ENCODE assay signal across 11 cellular contexts in the genomic region with DNA sequence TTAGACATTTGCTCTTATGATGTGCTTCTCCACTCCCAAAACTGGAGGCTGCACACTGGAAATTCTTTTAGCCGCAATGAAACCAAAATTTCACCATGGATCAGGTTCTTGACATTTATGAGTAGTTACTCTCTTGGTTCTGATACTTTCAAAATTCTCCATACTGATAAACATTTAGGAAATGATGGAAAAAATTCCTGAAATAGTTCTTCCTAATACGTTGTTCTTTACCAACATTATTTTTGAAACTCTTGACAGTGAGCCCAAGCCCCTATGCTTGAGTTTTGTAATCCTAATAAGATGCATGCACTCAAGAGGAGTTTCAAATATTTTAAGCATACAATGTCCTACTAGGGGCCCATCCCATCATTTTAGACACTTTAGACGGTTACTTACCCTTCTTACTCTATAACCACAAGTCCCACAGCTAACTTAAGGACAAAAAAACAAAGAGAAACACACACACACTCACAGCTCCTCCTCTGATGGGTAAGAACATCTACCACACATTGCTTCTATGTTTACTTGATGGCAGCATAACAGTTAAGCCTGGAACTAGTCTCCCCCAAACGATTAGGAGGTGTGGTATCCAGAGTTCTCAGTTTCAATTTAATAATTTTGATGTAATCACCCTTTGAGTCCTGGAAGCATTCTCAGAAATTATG. TPM values are rescaled to one million over a fixed set of nuclear protein-coding genes. Genes with fewer than 3 reads are reported as not detected.
DNase-seq lines count a peak whose midpoint lies in the region; ATAC-seq and TF ChIP-seq lines count a peak whose summit lies in the region.
"Had no signal": no experiment of that assay in that cellular context is flagged by ENCODE, and none has a peak within 500 bp of the region (broad histone marks: within the 10 kb centered on the region; RNA-seq: fewer than 3 reads in every experiment).

No MANE protein-coding gene starts in this region.

- no peak overlapping the region for H3K9ac ChIP-seq in fibroblast of lung (ENCODE audit: insufficient read depth, low read length)

- peaks cover 57 to 80% (median 68%) of the 10 kb centered on the region in 4 donors for H3K4me1 Mint-ChIP-seq in CD4-positive, CD25-positive, alpha-beta regulatory T cell
- peaks cover 52% of the 10 kb centered on the region for H3K4me1 Mint-ChIP-seq in progenitor cell of endocrine pancreas (ENCODE audit: low read depth)

- no peak overlapping the region for H2AFZ ChIP-seq in fibroblast of lung (ENCODE audit: low read length)

- no peaks in the 10 kb centered on the region for H4K20me1 ChIP-seq in fibroblast of lung (ENCODE audit: control insufficient read depth, extremely low read depth, insufficient read depth, low read length)

- no peak for DNase-seq in CD4-positive, CD25-positive, alpha-beta regulatory T cell
- DNase-seq in LHCN-M2 (ENCODE audit: low read depth) (peak; percentile 64), fibroblast of lung (ENCODE audit: low read depth in 2 of 2) (peak in 1 of 2 donors; percentile 25), progenitor cell of endocrine pancreas (ENCODE audit: low spot score, unreplicated experiment) (no peak), medulla oblongata (ENCODE audit: extremely low spot score) (no peak), GM19238 (ENCODE audit: insufficient read length, low spot score) (no peak), Kasumi-1 (lab: John Stamatoyannopoulos, UW) (no peak)
- DNase-seq: activated gamma-delta T cell, NCI-H1436 had no signal

- ATAC-seq in CD4-positive, CD25-positive, alpha-beta regulatory T cell (ENCODE audit: low read depth in 2 of 2) = no peak
- no peak for ATAC-seq in GM21528 (IDR thresholded peaks at IDR 0.05; ENCODE audit: low FRiP score, unreplicated experiment)
- ATAC-seq: sciatic nerve had no signal

- TF ChIP-seq CTCF in fibroblast of lung (conservative IDR thresholded peaks at IDR 0.05 in 1 of 2, IDR thresholded peaks at IDR 0.05 in 1 of 2; ENCODE audit: low read depth in 1 of 2, low read length in 2 of 2) (no peak), progenitor cell of endocrine pancreas (IDR thresholded peaks at IDR 0.05; ENCODE audit: unreplicated experiment) (no peak)

- H3K36me3 ChIP-seq in CD4-positive, CD25-positive, alpha-beta regulatory T cell (ENCODE audit: control insufficient read depth, insufficient read depth, low read length) = peaks cover 32% of the 10 kb centered on the region
- peaks cover 11% of the 10 kb centered on the region for H3K36me3 ChIP-seq in fibroblast of lung (ENCODE audit: control insufficient read depth, insufficient read depth, low read length)

- peaks cover 73% of the 10 kb centered on the region for H3K79me2 ChIP-seq in fibroblast of lung (ENCODE audit: control insufficient read depth, insufficient read depth, low read length)

- H3K27ac Mint-ChIP-seq in CD4-positive, CD25-positive, alpha-beta regulatory T cell = peak overlapping the region in 2 of 3 donors; percentile 26 to 81
- peak overlapping the region; percentile 73 for H3K27ac Mint-ChIP-seq in progenitor cell of endocrine pancreas

- H3K4me3 Mint-ChIP-seq in CD4-positive, CD25-positive, alpha-beta regulatory T cell = peak overlapping the region; percentile 3 to 95 (median 74)
- H3K4me3 Mint-ChIP-seq in progenitor cell of endocrine pancreas (ENCODE audit: low read depth) = peak overlapping the region; percentile 46

- H3K9me3 Mint-ChIP-seq in CD4-positive, CD25-positive, alpha-beta regulatory T cell = peaks cover 0 to 2% (median 0%) of the 10 kb centered on the region in 7 donors
- H3K9me3 Mint-ChIP-seq in progenitor cell of endocrine pancreas (ENCODE audit: low read depth) = no peaks in the 10 kb centered on the region

- H3K4me3 ChIP-seq in CD4-positive, CD25-positive, alpha-beta regulatory T cell (ENCODE audit: low read depth, low read length) = peak overlapping the region; percentile 89
- peak overlapping the region; percentile 28 to 82 (median 56) for H3K4me3 ChIP-seq in fibroblast of lung (replicated peaks in 1 of 4; ENCODE audit: control extremely low read depth in 1 of 4, insufficient read depth in 1 of 4, low read depth in 3 of 4, low read length in 4 of 4)

- H3K27me3 ChIP-seq in CD4-positive, CD25-positive, alpha-beta regulatory T cell (ENCODE audit: control insufficient read depth, insufficient read depth, low read length) = no peaks in the 10 kb centered on the region
- no peaks in the 10 kb centered on the region for H3K27me3 ChIP-seq in fibroblast of lung (ENCODE audit: control insufficient read depth, insufficient read depth, low read length)

- peaks cover 68% of the 10 kb centered on the region for H3K4me1 ChIP-seq in CD4-positive, CD25-positive, alpha-beta regulatory T cell (ENCODE audit: control insufficient read depth, insufficient read depth, low read length, poor library complexity, severe bottlenecking)
- peaks cover 37% of the 10 kb centered on the region for H3K4me1 ChIP-seq in fibroblast of lung (ENCODE audit: control insufficient read depth, extremely low read depth, insufficient read depth, low read length)

- H3K9me3 ChIP-seq in CD4-positive, CD25-positive, alpha-beta regulatory T cell (ENCODE audit: control insufficient read depth in 2 of 2, low read length in 2 of 2) = no peaks in the 10 kb centered on the region
- no peaks in the 10 kb centered on the region for H3K9me3 ChIP-seq in fibroblast of lung (ENCODE audit: control insufficient read depth, insufficient read depth, low read depth, low read length)

- H3K27me3 Mint-ChIP-seq in CD4-positive, CD25-positive, alpha-beta regulatory T cell = no peaks in the 10 kb centered on the region
- H3K27me3 Mint-ChIP-seq in progenitor cell of endocrine pancreas = no peaks in the 10 kb centered on the region

- peaks cover 26% of the 10 kb centered on the region for H3K36me3 Mint-ChIP-seq in CD4-positive, CD25-positive, alpha-beta regulatory T cell
- peaks cover 20% of the 10 kb centered on the region for H3K36me3 Mint-ChIP-seq in progenitor cell of endocrine pancreas (ENCODE audit: insufficient read depth)

- H3K27ac ChIP-seq in CD4-positive, CD25-positive, alpha-beta regulatory T cell (ENCODE audit: insufficient read depth, low read length, poor library complexity, severe bottlenecking) = no peak overlapping the region
- peak overlapping the region; percentile 65 for H3K27ac ChIP-seq in fibroblast of lung (ENCODE audit: insufficient read depth, low read length)

- peak overlapping the region; percentile 95 for H3K4me2 ChIP-seq in fibroblast of lung (ENCODE audit: extremely low read depth, insufficient read depth, low read length)

RNA-seq across cellular contexts. Expression of a gene that starts 3.7 kb away (rescaled TPM):
- 50.9 TPM for total RNA-seq in CD4-positive, CD25-positive, alpha-beta regulatory T cell
- 10 to 100 TPM; 44.6 to 51.3 (median 48.1) TPM for polyA plus RNA-seq in CD4-positive, CD25-positive, alpha-beta regulatory T cell
- total RNA-seq in LHCN-M2 (2014; rRNA removed) (60.3 and 65.2 TPM in 2 replicates), fibroblast of lung (37.0 and 51.2 TPM in 2 replicates), progenitor cell of endocrine pancreas (103 and 110 TPM in 2 replicates)
- polyA plus RNA-seq in LHCN-M2 (2012) = 23.7 TPM
- polyA plus RNA-seq in fibroblast of lung = 43.9 and 44.3 TPM in 2 replicates
- polyA plus RNA-seq in fibroblast of lung (2012) = 38.7 and 41.8 TPM in 2 replicates
- 49.9 and 57.0 TPM in 2 replicates for polyA minus RNA-seq in fibroblast of lung (ENCODE audit: low replicate concordance)

RNA-seq across cellular contexts. Expression of a gene that starts 22.7 kb away (rescaled TPM):
- 114 TPM for total RNA-seq in CD4-positive, CD25-positive, alpha-beta regulatory T cell
- polyA plus RNA-seq in CD4-positive, CD25-positive, alpha-beta regulatory T cell = 10 to 100 TPM; 46.1 to 51.9 (median 49.7) TPM
- 373 and 386 TPM in 2 replicates for total RNA-seq in LHCN-M2 (2014; rRNA removed)
- polyA plus RNA-seq in LHCN-M2 (2012) = 153 TPM
- 242 and 307 TPM in 2 replicates for total RNA-seq in fibroblast of lung
- 191 and 218 TPM in 2 replicates for polyA plus RNA-seq in fibroblast of lung
- 194 and 232 TPM in 2 replicates for polyA plus RNA-seq in fibroblast of lung (2012)
- polyA minus RNA-seq in fibroblast of lung (ENCODE audit: low replicate concordance) = 161 and 172 TPM in 2 replicates
- 319 and 326 TPM in 2 replicates for total RNA-seq in progenitor cell of endocrine pancreas

RNA-seq across cellular contexts. Expression of a gene that starts 29.1 kb away (rescaled TPM):
- not detected for total RNA-seq in CD4-positive, CD25-positive, alpha-beta regulatory T cell
- polyA plus RNA-seq in CD4-positive, CD25-positive, alpha-beta regulatory T cell = not detected
- total RNA-seq in LHCN-M2 (2014; rRNA removed) = 22.9 and 29.6 TPM in 2 replicates
- 56.4 TPM for polyA plus RNA-seq in LHCN-M2 (2012)
- total RNA-seq in fibroblast of lung = 6.2 and 11.9 TPM in 2 replicates
- 25.6 and 34.9 TPM in 2 replicates for polyA plus RNA-seq in fibroblast of lung
- 26.6 and 35.9 TPM in 2 replicates for polyA plus RNA-seq in fibroblast of lung (2012)
- polyA minus RNA-seq in fibroblast of lung (ENCODE audit: low replicate concordance) = 25.6 and 37.1 TPM in 2 replicates
- total RNA-seq in progenitor cell of endocrine pancreas = 29.2 and 30.8 TPM in 2 replicates
